In the genomic region with DNA sequence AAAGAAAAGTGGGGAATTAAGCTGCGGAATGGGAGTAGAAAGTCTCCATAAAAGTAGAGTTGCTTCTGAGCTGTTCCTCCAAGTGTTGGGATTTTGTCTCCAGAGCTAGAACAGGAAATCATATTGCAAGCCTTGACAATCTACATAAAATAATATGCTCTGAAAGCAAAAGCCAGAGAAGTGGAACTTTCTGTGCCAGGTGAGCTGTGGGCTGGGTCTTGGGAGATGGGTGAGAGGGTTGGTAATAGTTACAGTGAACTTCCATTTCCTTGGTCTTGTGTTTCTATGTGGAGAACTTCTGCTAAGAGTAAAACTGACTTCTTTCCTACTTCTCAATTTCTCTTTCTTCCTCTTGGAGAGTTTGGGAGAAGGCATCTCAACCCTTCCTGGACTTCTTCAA, we compare ENCODE assay signal across 15 cellular contexts. TPM values are rescaled to one million over a fixed set of nuclear protein-coding genes. Genes with fewer than 3 reads are reported as not detected.
A peak's percentile ranks its signal among the peaks of the same experiment; 100 is the strongest.
DNase-seq lines count a peak whose midpoint lies in the region; ATAC-seq, FAIRE-seq and TF ChIP-seq lines count a peak whose summit lies in the region.
"Had no signal": no experiment of that assay in that cellular context is flagged by ENCODE, and none has a peak within 500 bp of the region (broad histone marks: within the 10 kb centered on the region; RNA-seq: fewer than 3 reads in every experiment).

No MANE protein-coding gene starts in this region.

- H3K36me3 Mint-ChIP-seq in CD4-positive, CD25-positive, alpha-beta regulatory T cell = peaks cover 4% of the 10 kb centered on the region
- H3K36me3 Mint-ChIP-seq in IgD-negative memory B cell = peaks cover 3% of the 10 kb centered on the region

- POLR2A ChIA-PET in K562 (lab: Yijun Ruan, JAX) = interaction anchor here (0.7 to 3.7 kb wide), 8 partner anchors 8 to 338 kb away, joined by 3 to 21 read pairs (median 7); a partner anchor contains a TSS

- no peaks in the 10 kb centered on the region for H4K20me1 ChIP-seq in K562 (replicated peaks; ENCODE audit: control insufficient read depth, insufficient read depth, low read length)

- ATAC-seq in CD4-positive, CD25-positive, alpha-beta regulatory T cell (ENCODE audit: low read depth in 2 of 2) = no peak
- no peak for ATAC-seq in K562
- ATAC-seq in HG03439 (IDR thresholded peaks at IDR 0.05; ENCODE audit: unreplicated experiment) = no peak

- H3K36me3 ChIP-seq in CD4-positive, CD25-positive, alpha-beta regulatory T cell (ENCODE audit: control insufficient read depth, insufficient read depth, low read length) = no peaks in the 10 kb centered on the region
- H3K36me3 ChIP-seq in K562 (ENCODE audit: control insufficient read depth, insufficient read depth, low read length) (no peaks in the 10 kb centered on the region), neutrophil (no peaks in the 10 kb centered on the region), prostate gland (no peaks in the 10 kb centered on the region)

- WGBS in K562 (ENCODE audit: insufficient coverage, low coverage, missing lambda C conversion rate) = 100% methylated on average over 1 of the region's 1 CpG
- 97% methylated on average over 1 of the region's 1 CpG for WGBS in prostate gland

- peak overlapping the region; percentile 95 to 97 (median 96) for H3K27ac Mint-ChIP-seq in CD4-positive, CD25-positive, alpha-beta regulatory T cell
- peak overlapping the region; percentile 98 to 99 (median 99) for H3K27ac Mint-ChIP-seq in IgD-negative memory B cell

- DNase-seq in CD4-positive, CD25-positive, alpha-beta regulatory T cell = peak in 1 of 3 donors; percentile 21
- no peak for DNase-seq in K562 (ENCODE audit: extremely low read depth in 1 of 4, low spot score in 3 of 4)
- no peak for DNase-seq in prostate gland (ENCODE audit: low spot score)
- DNase-seq in NCI-H1417 treated with DMSO at 0.1 percent for 48 hours (lab: John Stamatoyannopoulos, UW) = no peak
- no peak for DNase-seq in dermis blood vessel endothelial cell
- DNase-seq: activated effector memory CD4-positive, alpha-beta T cell treated with Interleukin-2 at 50 U/mL for 16 hours; DMS79; KBM-7; stimulated activated CD4-positive, alpha-beta T cell treated with anti-CD3 and anti-CD28 coated beads, Interleukin-2, amount 100 ng/mL, for 24 hours; T1000 had no signal

- H3K4me1 Mint-ChIP-seq in CD4-positive, CD25-positive, alpha-beta regulatory T cell = peaks cover 23 to 53% (median 25%) of the 10 kb centered on the region in 4 donors
- peaks cover 22 to 34% (median 29%) of the 10 kb centered on the region in 3 donors for H3K4me1 Mint-ChIP-seq in IgD-negative memory B cell

- TF ChIP-seq RAD21 in K562 (CRISPR knock-in tag; conservative IDR thresholded peaks at IDR 0.05 in 1 of 2, IDR thresholded peaks at IDR 0.05 in 1 of 2) = no peak

- TF ChIP-seq CTCF in K562 (IDR thresholded peaks at IDR 0.05 in 2 of 3, conservative IDR thresholded peaks at IDR 0.05 in 1 of 3; ENCODE audit: insufficient read depth in 2 of 3, low read depth in 1 of 3, low read length in 3 of 3) (no peak), neutrophil (IDR thresholded peaks at IDR 0.05) (no peak), prostate gland (IDR thresholded peaks at IDR 0.05) (no peak)

- peaks cover 0 to 4% (median 0%) of the 10 kb centered on the region in 7 donors for H3K9me3 Mint-ChIP-seq in CD4-positive, CD25-positive, alpha-beta regulatory T cell
- peaks cover 0 to 3% (median 0%) of the 10 kb centered on the region in 3 donors for H3K9me3 Mint-ChIP-seq in IgD-negative memory B cell

- H3K27me3 ChIP-seq in CD4-positive, CD25-positive, alpha-beta regulatory T cell (ENCODE audit: control insufficient read depth, insufficient read depth, low read length) = no peaks in the 10 kb centered on the region
- H3K27me3 ChIP-seq in K562 (ENCODE audit: control insufficient read depth in 2 of 2, insufficient read depth in 2 of 2, low read length in 2 of 2) (no peaks in the 10 kb centered on the region), neutrophil (peaks cover 8% of the 10 kb centered on the region), prostate gland (replicated peaks; ENCODE audit: insufficient read depth) (no peaks in the 10 kb centered on the region)

- BruUV-seq in K562 (replicated peaks; lab: Mats Ljungman, UMichigan) = no TSS peak

- H3K4me3 ChIP-seq in CD4-positive, CD25-positive, alpha-beta regulatory T cell (ENCODE audit: low read depth, low read length) = no peak overlapping the region
- no peak overlapping the region for H3K4me3 ChIP-seq in K562
- no peak overlapping the region for H3K4me3 ChIP-seq in neutrophil (ENCODE audit: low read depth in 1 of 2, low read length in 1 of 2)
- no peak overlapping the region for H3K4me3 ChIP-seq in prostate gland

- H3K9me1 ChIP-seq in K562 (ENCODE audit: control insufficient read depth, insufficient read depth, low read length) = no peaks in the 10 kb centered on the region

- TF ChIP-seq POLR2A in K562 (conservative IDR thresholded peaks at IDR 0.05) = no peak
- TF ChIP-seq POLR2A in prostate gland (IDR thresholded peaks at IDR 0.05) = no peak

- peak overlapping the region; percentile 71 for H3K27ac ChIP-seq in CD4-positive, CD25-positive, alpha-beta regulatory T cell (ENCODE audit: insufficient read depth, low read length, poor library complexity, severe bottlenecking)
- H3K27ac ChIP-seq in K562 (ENCODE audit: extremely low read depth, low read depth, low read length) = no peak overlapping the region
- H3K27ac ChIP-seq in neutrophil = peak overlapping the region; percentile 14
- H3K27ac ChIP-seq in prostate gland = peak overlapping the region in 1 of 2 donors; percentile 72

- no peak for FAIRE-seq in K562 (lab: Jason Lieb, UNC)
- FAIRE-seq: GM18507 had no signal

- no peaks in the 10 kb centered on the region for H3K79me2 ChIP-seq in K562 (ENCODE audit: control insufficient read depth, insufficient read depth, low read length)

- H3K27me3 Mint-ChIP-seq in CD4-positive, CD25-positive, alpha-beta regulatory T cell = peaks cover 9% of the 10 kb centered on the region
- no peaks in the 10 kb centered on the region for H3K27me3 Mint-ChIP-seq in IgD-negative memory B cell

- H3K9me3 ChIP-seq in CD4-positive, CD25-positive, alpha-beta regulatory T cell (ENCODE audit: control insufficient read depth in 2 of 2, low read length in 2 of 2) = no peaks in the 10 kb centered on the region
- no peaks in the 10 kb centered on the region for H3K9me3 ChIP-seq in K562 (replicated peaks; ENCODE audit: control insufficient read depth, insufficient read depth, low read depth, low read length)
- H3K9me3 ChIP-seq in neutrophil = no peaks in the 10 kb centered on the region
- H3K9me3 ChIP-seq in prostate gland = no peaks in the 10 kb centered on the region

- peak overlapping the region; percentile 90; the same call in 1 of the 2 replicates for H3K4me2 ChIP-seq in K562 (ENCODE audit: insufficient read depth, low read length)

- in situ Hi-C loops in K562 (cut with MboI) = no loop called here

- CTCF ChIA-PET in K562 (lab: Yijun Ruan, JAX; ENCODE audit: low intra/inter-chr PET ratio) = no interaction called here

- H3K4me1 ChIP-seq in CD4-positive, CD25-positive, alpha-beta regulatory T cell (ENCODE audit: control insufficient read depth, insufficient read depth, low read length, poor library complexity, severe bottlenecking) = peaks cover 17% of the 10 kb centered on the region
- H3K4me1 ChIP-seq in K562 (replicated peaks in 1 of 2; ENCODE audit: control insufficient read depth in 2 of 2, insufficient read depth in 2 of 2, low read length in 2 of 2) = peaks cover 9 to 19% of the 10 kb centered on the region in 2 experiments
- peaks cover 15% of the 10 kb centered on the region in 2 experiments for H3K4me1 ChIP-seq in neutrophil (ENCODE audit: control insufficient read depth in 1 of 2, insufficient read depth in 1 of 2, low read depth in 1 of 2, low read length in 1 of 2)
- no peaks in the 10 kb centered on the region for H3K4me1 ChIP-seq in prostate gland (replicated peaks)

- no peak overlapping the region for H3K9ac ChIP-seq in K562 (ENCODE audit: insufficient read depth in 1 of 2, low read depth in 2 of 2, low read length in 2 of 2)

- peak overlapping the region; percentile 90 to 99 (median 98) for H3K4me3 Mint-ChIP-seq in CD4-positive, CD25-positive, alpha-beta regulatory T cell
- peak overlapping the region in 1 of 4 donors; percentile 99 for H3K4me3 Mint-ChIP-seq in IgD-negative memory B cell

- no peak for TF ChIP-seq EP300 in K562 (IDR thresholded peaks at IDR 0.05; ENCODE audit: low read length)

- 0 out of 2 replicates have a peak overlapping the region, but pooled peaks have one; percentile 41 for H2AFZ ChIP-seq in K562 (ENCODE audit: low read depth, low read length)

- intact Hi-C loops in K562 (cut with micrococcal nuclease) (no loop called here), prostate gland (cut with DNase I) (no loop called here)

RNA-seq across cellular contexts. Expression of a gene that starts 6.3 kb away (rescaled TPM):
- total RNA-seq in CD4-positive, CD25-positive, alpha-beta regulatory T cell = 59.5 TPM
- polyA plus RNA-seq in CD4-positive, CD25-positive, alpha-beta regulatory T cell = 100 to 1,000 TPM; 177 to 214 (median 197) TPM
- 120 TPM for polyA plus RNA-seq in IgD-negative memory B cell
- total RNA-seq in K562 (2011; cell fraction: chromatin; rRNA removed; ENCODE audit: low replicate concordance) = 23.4 and 44.5 TPM in 2 replicates
- total RNA-seq in K562 (2011; cell fraction: nucleolus; rRNA removed) = 13.5 and 15.3 TPM in 2 replicates
- 28.3 and 34.4 TPM in 2 replicates for total RNA-seq in K562 (2011; cell fraction: nucleoplasm; rRNA removed)
- total RNA-seq in K562 (2014; rRNA removed) = 71.8 and 87.5 TPM in 2 replicates
- 134 and 145 TPM in 2 replicates for total RNA-seq in K562 (2014; rRNA removed; fragmentation: Illumina TruSeq; extraction: Trizol)
- 100 and 102 TPM in 2 replicates for total RNA-seq in K562 (2015; rRNA removed; fragmentation: Illumina TruSeq; extraction: Trizol)
- total RNA-seq in K562 (2021) = 78.8 and 79.9 TPM in 2 replicates
- 95.4 and 111 TPM in 2 replicates for polyA plus RNA-seq in K562 (2011; rRNA removed)
- polyA plus RNA-seq in K562 (2011; cell fraction: cytosol; rRNA removed) = 35.3 and 57.4 TPM in 2 replicates
- 24.5 and 38.9 TPM in 2 replicates for polyA plus RNA-seq in K562 (2011; cell fraction: nucleus; rRNA removed)
- polyA plus RNA-seq in K562 (2012) = 65.4 and 94.0 TPM in 2 replicates
- polyA plus RNA-seq in K562 (2014; fragmentation: Illumina TruSeq; extraction: Trizol) = 97.0 and 104 TPM in 2 replicates
- 10 to 100 TPM; 35.4 to 41.1 TPM for polyA plus RNA-seq in K562 (2014; fragmentation: Nextera tagmentation; extraction: Ambion mirVana)
- polyA plus RNA-seq in K562 (2014; rRNA removed) = 92.2 and 94.1 TPM in 2 replicates
- polyA minus RNA-seq in K562 (2011; rRNA and poly(A)+ RNA removed) = 76.2 and 81.4 TPM in 2 replicates
- 32.2 and 35.4 TPM in 2 replicates for polyA minus RNA-seq in K562 (2011; cell fraction: cytosol; rRNA and poly(A)+ RNA removed)
- 8.2 and 16.9 TPM in 2 replicates for polyA minus RNA-seq in K562 (2011; cell fraction: nucleus; rRNA and poly(A)+ RNA removed)
- total RNA-seq in prostate gland = 10 to 100 TPM; 53.5 to 83.0 TPM
- total RNA-seq in dermis blood vessel endothelial cell = 60.4 and 78.7 TPM in 2 replicates

RNA-seq across cellular contexts. Expression of a gene that starts 31.8 kb away (rescaled TPM):
- total RNA-seq in CD4-positive, CD25-positive, alpha-beta regulatory T cell = not detected
- polyA plus RNA-seq in CD4-positive, CD25-positive, alpha-beta regulatory T cell = under 1 TPM in 1 of 4 donors, not detected in 3; 0.33 TPM
- polyA plus RNA-seq in IgD-negative memory B cell = 3.7 TPM
- total RNA-seq in K562 (2011; cell fraction: chromatin; rRNA removed; ENCODE audit: low replicate concordance) = not detected in 2 replicates
- total RNA-seq in K562 (2011; cell fraction: nucleolus; rRNA removed) = not detected in 2 replicates
- not detected in 2 replicates for total RNA-seq in K562 (2011; cell fraction: nucleoplasm; rRNA removed)
- total RNA-seq in K562 (2014; rRNA removed) = 0.09 TPM in 1 of 2 replicates, not detected in the other
- 0.15 TPM in 1 of 2 replicates, not detected in the other for total RNA-seq in K562 (2014; rRNA removed; fragmentation: Illumina TruSeq; extraction: Trizol)
- total RNA-seq in K562 (2015; rRNA removed; fragmentation: Illumina TruSeq; extraction: Trizol) = not detected in 2 replicates
- 0.09 TPM in 1 of 2 replicates, not detected in the other for total RNA-seq in K562 (2021)
- 0.04 TPM in 2 replicates for polyA plus RNA-seq in K562 (2011; rRNA removed)
- polyA plus RNA-seq in K562 (2011; cell fraction: cytosol; rRNA removed) = 0.01 TPM in 1 of 2 replicates, not detected in the other
- polyA plus RNA-seq in K562 (2011; cell fraction: nucleus; rRNA removed) = not detected in 2 replicates
- polyA plus RNA-seq in K562 (2012) = 0.04 and 0.05 TPM in 2 replicates
- 0.06 TPM in 1 of 2 replicates, not detected in the other for polyA plus RNA-seq in K562 (2014; fragmentation: Illumina TruSeq; extraction: Trizol)
- polyA plus RNA-seq in K562 (2014; fragmentation: Nextera tagmentation; extraction: Ambion mirVana) = under 1 TPM in 1 of 2 experiments, not detected in 1; 0.01 TPM
- polyA plus RNA-seq in K562 (2014; rRNA removed) = not detected in 2 replicates
- polyA minus RNA-seq in K562 (2011; rRNA and poly(A)+ RNA removed) = not detected in 2 replicates
- polyA minus RNA-seq in K562 (2011; cell fraction: cytosol; rRNA and poly(A)+ RNA removed) = not detected in 2 replicates
- polyA minus RNA-seq in K562 (2011; cell fraction: nucleus; rRNA and poly(A)+ RNA removed) = not detected in 2 replicates
- under 1 TPM in 1 of 2 donors, not detected in 1; 0.23 TPM for total RNA-seq in prostate gland
- total RNA-seq in dermis blood vessel endothelial cell = not detected in 2 replicates
- total RNA-seq: ureter had no signal
